ENCODE assay signal across 15 cellular contexts in the genomic region with DNA sequence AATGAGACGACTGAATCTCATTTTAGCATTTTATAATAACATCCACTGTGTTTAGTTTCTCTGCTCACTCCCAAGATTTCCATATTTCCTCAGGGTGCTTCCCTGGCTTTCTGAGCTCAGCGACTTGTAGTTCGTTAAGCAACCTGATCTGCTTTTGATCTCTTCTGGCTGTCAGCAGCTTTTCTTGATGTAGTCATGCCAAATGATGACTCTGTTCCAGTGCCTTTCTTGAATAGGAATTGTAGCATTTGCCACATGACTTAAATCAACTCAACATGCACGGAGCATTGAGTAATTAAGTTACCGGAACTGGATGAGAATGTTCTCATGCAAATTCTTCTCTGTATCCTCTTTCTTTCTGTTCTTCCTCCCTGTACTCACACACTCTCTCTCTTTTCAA.
DNase-seq lines count a peak whose midpoint lies in the region; ATAC-seq and TF ChIP-seq lines count a peak whose summit lies in the region.
"Had no signal": no experiment of that assay in that cellular context is flagged by ENCODE, and none has a peak within 500 bp of the region (broad histone marks: within the 10 kb centered on the region; RNA-seq: fewer than 3 reads in every experiment).

No MANE protein-coding gene starts in this region.

- H3K27ac ChIP-seq in hepatocyte (peak overlapping the region; percentile 74), smooth muscle cell (ENCODE audit: low read depth) (peak overlapping the region; percentile 78)
- H3K27ac ChIP-seq: neural progenitor cell had no signal

- no peaks in the 10 kb centered on the region for H3K79me2 ChIP-seq in hepatocyte
- H3K79me2 ChIP-seq in smooth muscle cell (ENCODE audit: low read depth), result no peaks in the 10 kb centered on the region

- no peak overlapping the region for H3K9ac ChIP-seq in smooth muscle cell (ENCODE audit: low read depth)
- H3K9ac ChIP-seq: neural progenitor cell had no signal

- DNase-seq in HCEC 1CT (peak; percentile 93), astrocyte of the cerebellum (ENCODE audit: low read depth) (peak; percentile 45), hepatocyte (ENCODE audit: low spot score) (peak; percentile 63), smooth muscle cell (lab: John Stamatoyannopoulos, UW; ENCODE audit: unreplicated experiment) (no peak), NCI-H2107 (lab: John Stamatoyannopoulos, UW) (no peak)
- no peak for DNase-seq in central memory CD4-positive, alpha-beta T cell
- DNase-seq: activated CD4-positive, alpha-beta T cell treated with anti-CD3 and anti-CD28 coated beads, Interleukin-2, amount 10 ng/mL, durations not matched to agents 7 days and 5 days; activated naive CD4-positive, alpha-beta T cell; effector CD8-positive, alpha-beta T cell; NCI-H345; SHP77; stimulated activated CD4-positive, alpha-beta T cell treated with anti-CD3 and anti-CD28 coated beads, Interleukin-4, amount 100 ng/mL, for 4 hours had no signal

- H3K27me3 ChIP-seq in hepatocyte (no peaks in the 10 kb centered on the region), smooth muscle cell (ENCODE audit: low read depth) (no peaks in the 10 kb centered on the region)
- H3K27me3 ChIP-seq: neural progenitor cell had no signal

- H4K20me1 ChIP-seq in hepatocyte (ENCODE audit: insufficient read depth, poor library complexity, severe bottlenecking), result no peaks in the 10 kb centered on the region
- no peaks in the 10 kb centered on the region for H4K20me1 ChIP-seq in smooth muscle cell (ENCODE audit: low read depth)

- H3K36me3 ChIP-seq in hepatocyte (replicated peaks; ENCODE audit: insufficient read depth, low read depth), result no peaks in the 10 kb centered on the region
- H3K36me3 ChIP-seq in smooth muscle cell (ENCODE audit: low read depth), result no peaks in the 10 kb centered on the region
- H3K36me3 ChIP-seq: neural progenitor cell had no signal

- TF ChIP-seq POLR2A in GM18505 (IDR thresholded peaks at IDR 0.05; ENCODE audit: borderline replicate concordance, extremely low read depth, insufficient read depth, insufficient read length), result no peak

- no peak for TF ChIP-seq CTCF in astrocyte of the cerebellum (IDR thresholded peaks at IDR 0.05; ENCODE audit: low read depth, low read length, missing control alignments)
- no peak for TF ChIP-seq CTCF in hepatocyte (IDR thresholded peaks at IDR 0.05; ENCODE audit: poor library complexity)
- no peak for TF ChIP-seq CTCF in smooth muscle cell (IDR thresholded peaks at IDR 0.05; ENCODE audit: borderline replicate concordance, insufficient read depth, poor library complexity, severe bottlenecking)

- H3K4me2 ChIP-seq in hepatocyte (peak overlapping the region; percentile 28), smooth muscle cell (peak overlapping the region; percentile 59)
- H3K4me2 ChIP-seq: neural progenitor cell had no signal

- H3K9me2 ChIP-seq in hepatocyte (replicated peaks; ENCODE audit: insufficient read depth), result no peaks in the 10 kb centered on the region

- H3F3A ChIP-seq in smooth muscle cell (ENCODE audit: low read depth), result no peaks in the 10 kb centered on the region

- H3K4me1 ChIP-seq in hepatocyte (ENCODE audit: insufficient read depth) (peaks cover 6% of the 10 kb centered on the region), smooth muscle cell (ENCODE audit: low read depth) (peaks cover 9% of the 10 kb centered on the region)

- H3K4me3 ChIP-seq in astrocyte of the cerebellum (ENCODE audit: low read depth, low read length) (no peak overlapping the region), hepatocyte (no peak overlapping the region), smooth muscle cell (no peak overlapping the region)
- H3K4me3 ChIP-seq: neural progenitor cell had no signal

- WGBS in hepatocyte (ENCODE audit: low lambda C conversion rate, missing lambda C conversion rate), result 43% methylated on average over 5 of the region's 5 CpGs
- WGBS in smooth muscle cell (ENCODE audit: low lambda C conversion rate), result 14% methylated on average over 5 of the region's 5 CpGs

- in situ Hi-C loops in astrocyte of the cerebellum (cut with HindIII; ENCODE audit: low sequenced_read_pairs), result no loop called here

- H2AFZ ChIP-seq in hepatocyte (no peak overlapping the region), smooth muscle cell (ENCODE audit: low read depth) (peak overlapping the region; percentile 71)
- H2AFZ ChIP-seq: neural progenitor cell had no signal

- H3K9me3 ChIP-seq in hepatocyte (ENCODE audit: low read depth) (no peaks in the 10 kb centered on the region), smooth muscle cell (replicated peaks; ENCODE audit: low read depth) (no peaks in the 10 kb centered on the region)

- ATAC-seq in GM18505 (IDR thresholded peaks at IDR 0.05; ENCODE audit: unreplicated experiment) (no peak), HG02885 (IDR thresholded peaks at IDR 0.05; ENCODE audit: poor library complexity, unreplicated experiment) (no peak)

Comparison
In these comparisons a context has a peak if more than half of its experiments do, and no peak if none do; other contexts are left out.
1. DNase-seq: peak in HCEC 1CT (single experiment), astrocyte of the cerebellum (single experiment) and hepatocyte (single experiment); none in smooth muscle cell (single experiment), NCI-H2107 (single experiment) and central memory CD4-positive, alpha-beta T cell (single experiment).